In genomic region chr14:76386922-76387782, GRCh38 we compare ENCODE assay signal across 8 cellular contexts. TPM values are rescaled to one million over a fixed set of nuclear protein-coding genes. Genes with fewer than 3 reads are reported as not detected.
DNase-seq lines count a peak whose midpoint lies in the region; ATAC-seq and TF ChIP-seq lines count a peak whose summit lies in the region.

No MANE protein-coding gene starts in this region.

- POLR2A ChIA-PET in OCI-LY7 (lab: Charles Lee), result no interaction called here

- peak; percentile 71 for DNase-seq in GM12865 (ENCODE audit: low read depth)
- DNase-seq in HT1080 (ENCODE audit: low read depth), result peak; percentile 46
- DNase-seq in OCI-LY7 (ENCODE audit: low spot score), result peak; percentile 70
- peak; percentile 77 for DNase-seq in activated T-cell treated with anti-CD3 and anti-CD28 coated beads, Interleukin-2, amount 50 U/mL, for 24 hours
- peak; percentile 62 for DNase-seq in fibroblast of peridontal ligament (ENCODE audit: extremely low read depth)
- DNase-seq in stimulated activated naive CD8-positive, alpha-beta T cell treated with anti-CD3 and anti-CD28 coated beads, Interleukin-15, Interleukin-2, amounts not matched to agents 100 U/mL and 50 U/mL, for 24 hours, result peak; percentile 75

- CTCF ChIA-PET in OCI-LY7 (lab: Charles Lee; ENCODE audit: unreplicated experiment), result interaction anchor here (0.6 to 1.1 kb wide), 2 partner anchors 338 to 340 kb away, joined by 3 to 4 read pairs; no protein-coding TSS in a partner anchor

- H3K4me1 Mint-ChIP-seq in activated T-cell treated with anti-CD3 and anti-CD28 coated beads, Interleukin-2, amount 50 U/mL, for 24 hours (ENCODE audit: low read depth), result no peaks in the 10 kb centered on the region

- peaks cover 56% of the 10 kb centered on the region for H3K27me3 Mint-ChIP-seq in activated T-cell treated with anti-CD3 and anti-CD28 coated beads, Interleukin-2, amount 50 U/mL, for 24 hours

- H3K9me2 ChIP-seq in OCI-LY7 (ENCODE audit: insufficient read depth, low read length), result no peaks in the 10 kb centered on the region
- no peaks in the 10 kb centered on the region for H3K9me2 ChIP-seq in neural cell (ENCODE audit: insufficient read depth, low read length)

- H3F3A ChIP-seq in neural cell (ENCODE audit: insufficient read depth, low read length, poor library complexity, severe bottlenecking), result no peaks in the 10 kb centered on the region

- no peaks in the 10 kb centered on the region for H4K20me1 ChIP-seq in OCI-LY7 (ENCODE audit: insufficient read depth, low read length)
- H4K20me1 ChIP-seq in neural cell (ENCODE audit: insufficient read depth), result no peaks in the 10 kb centered on the region

- TF ChIP-seq CTCF in GM12865 (IDR thresholded peaks at IDR 0.05; ENCODE audit: insufficient read depth, low read depth, low read length, missing control alignments) (peak; percentile 100), OCI-LY7 (conservative IDR thresholded peaks at IDR 0.05; ENCODE audit: low read length) (peak; percentile 91), neural cell (IDR thresholded peaks at IDR 0.05; ENCODE audit: poor library complexity, severe bottlenecking) (peak; percentile 81)

- H3K79me2 ChIP-seq in OCI-LY7 (ENCODE audit: insufficient read depth, low read depth, low read length), result no peaks in the 10 kb centered on the region
- H3K79me2 ChIP-seq in neural cell (replicated peaks; ENCODE audit: insufficient read depth, low read length), result no peaks in the 10 kb centered on the region

- H3K27me3 ChIP-seq in neural cell (ENCODE audit: insufficient read depth, low read depth, low read length), result no peaks in the 10 kb centered on the region

- H3K27ac Mint-ChIP-seq in activated T-cell treated with anti-CD3 and anti-CD28 coated beads, Interleukin-2, amount 50 U/mL, for 24 hours, result no peak overlapping the region

- H3K4me1 ChIP-seq in OCI-LY7 (ENCODE audit: insufficient read depth, low read length, poor library complexity, severe bottlenecking), result no peaks in the 10 kb centered on the region

- no peak overlapping the region for H3K9ac ChIP-seq in neural cell (ENCODE audit: low read length)

- no peaks in the 10 kb centered on the region for H3K36me3 ChIP-seq in OCI-LY7 (ENCODE audit: insufficient read depth, low read length)
- H3K36me3 ChIP-seq in neural cell (ENCODE audit: insufficient read depth, low read length), result no peaks in the 10 kb centered on the region

- TF ChIP-seq EP300 in neural cell (conservative IDR thresholded peaks at IDR 0.05; ENCODE audit: poor library complexity, severe bottlenecking), result no peak

- peak; percentile 68 for ATAC-seq in stimulated activated naive CD8-positive, alpha-beta T cell treated with anti-CD3 and anti-CD28 coated beads, Interleukin-15, Interleukin-2, amounts not matched to agents 100 U/mL and 50 U/mL, for 24 hours
- ATAC-seq in HG02973 (IDR thresholded peaks at IDR 0.05; ENCODE audit: unreplicated experiment), result no peak

- no TSS peak for BruUV-seq in OCI-LY7 (replicated peaks; lab: Mats Ljungman, UMichigan)

- H3K36me3 Mint-ChIP-seq in activated T-cell treated with anti-CD3 and anti-CD28 coated beads, Interleukin-2, amount 50 U/mL, for 24 hours (ENCODE audit: low read depth), result no peaks in the 10 kb centered on the region

- H3K9me3 Mint-ChIP-seq in activated T-cell treated with anti-CD3 and anti-CD28 coated beads, Interleukin-2, amount 50 U/mL, for 24 hours, result no peaks in the 10 kb centered on the region

- TF ChIP-seq RAD21 in neural cell (conservative IDR thresholded peaks at IDR 0.05), result peak; percentile 78

- intact Hi-C loops in OCI-LY7 (cut with micrococcal nuclease; ENCODE audit: unreplicated experiment), result loop anchor here (1.0 to 5.0 kb wide), 2 partner anchors 336 to 680 kb away; no protein-coding TSS in a partner anchor

- H2AFZ ChIP-seq in OCI-LY7 (ENCODE audit: low read length), result no peak overlapping the region
- no peak overlapping the region for H2AFZ ChIP-seq in neural cell (ENCODE audit: low read depth, low read length)

- H3K9me3 ChIP-seq in OCI-LY7 (ENCODE audit: low read length), result no peaks in the 10 kb centered on the region
- no peaks in the 10 kb centered on the region for H3K9me3 ChIP-seq in neural cell (ENCODE audit: low read length)

- H3K4me2 ChIP-seq in OCI-LY7 (ENCODE audit: low read length), result no peak overlapping the region
- no peak overlapping the region for H3K4me2 ChIP-seq in neural cell (ENCODE audit: low read length)

- H3K4me3 Mint-ChIP-seq in activated T-cell treated with anti-CD3 and anti-CD28 coated beads, Interleukin-2, amount 50 U/mL, for 24 hours, result no peak overlapping the region

- H3K4me3 ChIP-seq in GM12865 (ENCODE audit: low read depth, low read length) (no peak overlapping the region), OCI-LY7 (ENCODE audit: low read depth, low read length, poor library complexity, severe bottlenecking) (no peak overlapping the region), neural cell (ENCODE audit: low read length) (no peak overlapping the region)

- H3K27ac ChIP-seq in OCI-LY7 (ENCODE audit: low read depth, low read length, poor library complexity, severe bottlenecking) (no peak overlapping the region), neural cell (ENCODE audit: low read length) (no peak overlapping the region)

TF ChIP-seq in neural cell, 6 proteins besides CTCF, POLR2A, EP300 and RAD21:
- TF ChIP-seq POLR2AphosphoS5 (IDR thresholded peaks at IDR 0.05) (no peak), EZH2 (IDR thresholded peaks at IDR 0.05; ENCODE audit: borderline replicate concordance, insufficient read depth, low read length, poor library complexity, severe bottlenecking) (no peak), SMC3 (conservative IDR thresholded peaks at IDR 0.05; ENCODE audit: poor library complexity) (peak; percentile 69), MXI1 (conservative IDR thresholded peaks at IDR 0.05; ENCODE audit: poor library complexity, severe bottlenecking) (no peak)

RNA-seq across cellular contexts. Expression of gene ESRRB, which starts 11.2 kb away (rescaled TPM):
- total RNA-seq in HT1080 (2014; rRNA removed; shearing (Covaris generic)), result 0.03 TPM in 1 of 2 replicates, not detected in the other
- polyA plus RNA-seq in HT1080 (2015; cell fraction: cytosol; rRNA removed), result 0.02 TPM in 1 of 2 replicates, not detected in the other
- 0.20 and 0.68 TPM in 2 replicates for polyA plus RNA-seq in HT1080 (2015; cell fraction: nucleus; rRNA removed)
- 0.47 TPM in 1 of 2 replicates, not detected in the other for total RNA-seq in OCI-LY7 (2014; rRNA removed; shearing (Covaris generic))
- not detected in 2 replicates for total RNA-seq in OCI-LY7 (2022)
- polyA plus RNA-seq in neural cell, result 0.59 and 1.9 TPM in 2 replicates
- 1.0 and 1.2 TPM in 2 replicates for polyA minus RNA-seq in neural cell
